9 cellular contexts compared by ENCODE assay signal in genomic region chr11:17734986-17735822, GRCh38. TPM values are rescaled to one million over a fixed set of nuclear protein-coding genes. Genes with fewer than 3 reads are reported as not detected.
DNase-seq lines count a peak whose midpoint lies in the region; ATAC-seq and TF ChIP-seq lines count a peak whose summit lies in the region.
"Had no signal": no experiment of that assay in that cellular context is flagged by ENCODE, and none has a peak within 500 bp of the region (broad histone marks: within the 10 kb centered on the region; RNA-seq: fewer than 3 reads in every experiment).

No MANE protein-coding gene starts in this region.

- H3K36me3 ChIP-seq in MG63 (no peaks in the 10 kb centered on the region), neuron (ENCODE audit: insufficient read depth, low read length) (no peaks in the 10 kb centered on the region)

- H2AFZ ChIP-seq in neuron (ENCODE audit: low read depth, low read length): peak overlapping the region; percentile 46

- no peak for TF ChIP-seq CTCF in foreskin keratinocyte (conservative IDR thresholded peaks at IDR 0.05)

- H3K4me3 ChIP-seq in MG63 (peak overlapping the region; percentile 21), neuron (ENCODE audit: low read length) (peak overlapping the region; percentile 64)

- DNase-seq in NCI-H524 (lab: John Stamatoyannopoulos, UW) (peak; percentile 18 to 64), NCI-H524 treated with DMSO at 0.1 percent for 48 hours (lab: John Stamatoyannopoulos, UW) (no peak), MG63 (peak; percentile 59), foreskin keratinocyte (peak in 1 of 2 donors; percentile 22), ureter (ENCODE audit: low spot score) (peak; percentile 73), SKM-1 (lab: John Stamatoyannopoulos, UW; ENCODE audit: unreplicated experiment) (no peak)
- peak; percentile 31 for DNase-seq in activated T-cell treated with anti-CD3 and anti-CD28 coated beads, Interleukin-2, amount 50 U/mL, for 1 hour

- no peaks in the 10 kb centered on the region for H3K9me3 ChIP-seq in MG63
- no peaks in the 10 kb centered on the region for H3K9me3 ChIP-seq in neuron (ENCODE audit: low read length)

- H3K4me1 ChIP-seq in foreskin keratinocyte (no peaks in the 10 kb centered on the region), neuron (ENCODE audit: insufficient read depth, low read length) (peaks cover 39% of the 10 kb centered on the region)

- ATAC-seq in foreskin keratinocyte: peak; percentile 73

- H3K27ac ChIP-seq in foreskin keratinocyte: no peak overlapping the region

- no peaks in the 10 kb centered on the region for H3K27me3 ChIP-seq in MG63
- peaks cover 73% of the 10 kb centered on the region for H3K27me3 ChIP-seq in foreskin keratinocyte
- no peaks in the 10 kb centered on the region for H3K27me3 ChIP-seq in neuron (ENCODE audit: insufficient read depth, low read length)

RNA-seq across cellular contexts. Expression of gene KCNC1, which starts 0.6 kb away (rescaled TPM):
- total RNA-seq in MG63 (2014; rRNA removed; shearing (Covaris generic); ENCODE audit: low replicate concordance): not detected in 2 replicates
- not detected in 2 replicates for total RNA-seq in foreskin keratinocyte
- not detected in 2 replicates for polyA plus RNA-seq in foreskin keratinocyte
- not detected for total RNA-seq in ureter
- total RNA-seq: CD8-positive, alpha-beta memory T cell had no signal
- polyA plus RNA-seq: CD8-positive, alpha-beta memory T cell had no signal

RNA-seq across cellular contexts. Expression of gene MYOD1, which starts 15.8 kb away (rescaled TPM):
- total RNA-seq in MG63 (2014; rRNA removed; shearing (Covaris generic); ENCODE audit: low replicate concordance): not detected in 2 replicates
- total RNA-seq in foreskin keratinocyte: not detected in 2 replicates
- polyA plus RNA-seq in foreskin keratinocyte: not detected in 2 replicates
- total RNA-seq in ureter: not detected
- total RNA-seq: CD8-positive, alpha-beta memory T cell had no signal
- polyA plus RNA-seq: CD8-positive, alpha-beta memory T cell had no signal

Comparison
In these comparisons a context has a peak if more than half of its experiments do, and no peak if none do; other contexts are left out.
1. DNase-seq: peak in NCI-H524 (2 of 2), MG63 (single experiment), activated T-cell treated with anti-CD3 and anti-CD28 coated beads, Interleukin-2, amount 50 U/mL, for 1 hour (single experiment) and ureter (single experiment); none in NCI-H524 treated with DMSO at 0.1 percent for 48 hours (single experiment) and SKM-1 (single experiment).